ENCODE assay signal across 18 cellular contexts in the genomic region with DNA sequence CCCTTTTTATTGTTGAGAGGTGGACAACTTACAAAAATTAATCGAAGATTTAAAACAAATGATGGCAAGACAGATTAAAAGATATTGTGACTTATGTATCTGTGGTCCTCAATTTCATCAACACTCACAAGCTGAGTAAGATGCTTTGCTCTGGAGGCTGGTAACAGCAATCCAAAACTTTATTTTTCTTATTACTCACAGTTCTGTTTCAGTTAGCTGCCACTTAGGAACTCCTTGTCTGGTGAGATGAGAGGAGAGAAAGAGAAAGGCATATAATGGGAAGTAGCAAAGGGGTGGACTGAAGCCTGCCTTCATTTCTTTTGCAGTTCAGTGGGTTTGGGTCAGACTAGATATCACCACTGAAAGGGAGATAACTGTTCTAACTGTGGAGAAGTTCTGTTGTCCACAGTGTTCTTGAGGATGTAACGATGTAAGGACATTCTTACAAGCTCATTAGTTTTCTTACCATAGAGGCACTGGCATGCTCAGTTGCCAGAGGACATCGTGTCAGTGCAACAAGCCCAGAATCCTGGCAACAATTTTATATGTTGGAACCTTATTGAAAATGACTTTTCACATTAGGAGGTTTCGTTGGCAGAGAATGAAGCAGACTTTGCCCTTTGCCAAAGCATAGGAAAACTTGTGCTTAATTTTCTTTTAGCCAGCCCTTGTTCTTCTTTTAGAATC.
A peak's percentile ranks its signal among the peaks of the same experiment; 100 is the strongest.
DNase-seq lines count a peak whose midpoint lies in the region; ATAC-seq lines count a peak whose summit lies in the region.
"Had no signal": no experiment of that assay in that cellular context is flagged by ENCODE, and none has a peak within 500 bp of the region (broad histone marks: within the 10 kb centered on the region; RNA-seq: fewer than 3 reads in every experiment).

No MANE protein-coding gene starts in this region.

- peak; percentile 15 to 33 for ATAC-seq in left cardiac atrium
- ATAC-seq in stimulated activated memory B cell treated with anti-CD40 and anti-IgM and Interleukin-4, amounts not matched to agents 10 μg/mL and 1 μg/mL and 100 μg/mL, for 72 hours, result no peak
- no peak for ATAC-seq in HG03442 (IDR thresholded peaks at IDR 0.05; ENCODE audit: unreplicated experiment)
- ATAC-seq: gastroesophageal sphincter, HCT116, WTC11 had no signal

- H3K36me3 Mint-ChIP-seq in activated naive CD8-positive, alpha-beta T cell, result peaks cover 7% of the 10 kb centered on the region
- peaks cover 19% of the 10 kb centered on the region for H3K36me3 Mint-ChIP-seq in activated naive CD8-positive, alpha-beta T cell treated with anti-CD3 and anti-CD28 coated beads for 36 hours
- peaks cover 29% of the 10 kb centered on the region for H3K36me3 Mint-ChIP-seq in stimulated activated memory B cell treated with anti-CD40 and anti-IgM and Interleukin-4, amounts not matched to agents 10 μg/mL and 1 μg/mL and 100 μg/mL, for 72 hours
- H3K36me3 Mint-ChIP-seq in T-helper 2 cell treated with Interferon-gamma antibody and Interleukin-4, amounts not matched to agents 5 μg/mL and 100 μg/mL, for 36 hours (ENCODE audit: low read depth), result peaks cover 6% of the 10 kb centered on the region

- H3K4me3 Mint-ChIP-seq in activated naive CD8-positive, alpha-beta T cell, result no peak overlapping the region
- no peak overlapping the region for H3K4me3 Mint-ChIP-seq in activated naive CD8-positive, alpha-beta T cell treated with anti-CD3 and anti-CD28 coated beads for 36 hours
- no peak overlapping the region for H3K4me3 Mint-ChIP-seq in stimulated activated memory B cell treated with anti-CD40 and anti-IgM and Interleukin-4, amounts not matched to agents 10 μg/mL and 1 μg/mL and 100 μg/mL, for 72 hours
- no peak overlapping the region for H3K4me3 Mint-ChIP-seq in T-helper 2 cell treated with Interferon-gamma antibody and Interleukin-4, amounts not matched to agents 5 μg/mL and 100 μg/mL, for 36 hours
- H3K4me3 Mint-ChIP-seq: stimulated activated naive B cell treated with anti-CD40 and anti-IgM and Interleukin-4, amounts not matched to agents 10 μg/mL and 1 μg/mL and 100 μg/mL, for 72 hours; WTC11 had no signal

- H3K9me3 ChIP-seq in adipocyte (ENCODE audit: control insufficient read depth, low read length), result no peaks in the 10 kb centered on the region
- H3K9me3 ChIP-seq: gastroesophageal sphincter had no signal

- H3K4me3 ChIP-seq in adipocyte (ENCODE audit: low read length), result peak overlapping the region; percentile 20
- H3K4me3 ChIP-seq: gastroesophageal sphincter, skin epidermis had no signal

- no peak overlapping the region for H3K9ac ChIP-seq in adipocyte (ENCODE audit: low read length)

- H3K27ac Mint-ChIP-seq in activated naive CD8-positive, alpha-beta T cell, result peak overlapping the region; percentile 35
- H3K27ac Mint-ChIP-seq in activated naive CD8-positive, alpha-beta T cell treated with anti-CD3 and anti-CD28 coated beads for 36 hours, result no peak overlapping the region
- H3K27ac Mint-ChIP-seq in stimulated activated memory B cell treated with anti-CD40 and anti-IgM and Interleukin-4, amounts not matched to agents 10 μg/mL and 1 μg/mL and 100 μg/mL, for 72 hours, result peak overlapping the region; percentile 39
- H3K27ac Mint-ChIP-seq in T-helper 2 cell treated with Interferon-gamma antibody and Interleukin-4, amounts not matched to agents 5 μg/mL and 100 μg/mL, for 36 hours, result no peak overlapping the region
- H3K27ac Mint-ChIP-seq: activated naive CD4-positive, alpha-beta T cell treated with anti-CD3 and anti-CD28 coated beads, Interleukin-2, amount 50 U/mL, for 72 hours; stimulated activated naive B cell treated with anti-CD40 and anti-IgM and Interleukin-4, amounts not matched to agents 10 μg/mL and 1 μg/mL and 100 μg/mL, for 72 hours; WTC11 had no signal

- peaks cover 31% of the 10 kb centered on the region for H3K4me1 ChIP-seq in adipocyte (ENCODE audit: control insufficient read depth, insufficient read depth, low read length)
- H3K4me1 ChIP-seq: gastroesophageal sphincter had no signal

- no peaks in the 10 kb centered on the region for H3K27me3 ChIP-seq in adipocyte (replicated peaks; ENCODE audit: control insufficient read depth, insufficient read depth, low read length)
- H3K27me3 ChIP-seq: gastroesophageal sphincter had no signal

- H3K4me1 Mint-ChIP-seq in activated naive CD8-positive, alpha-beta T cell (ENCODE audit: low read depth), result peaks cover 64% of the 10 kb centered on the region
- peaks cover 43% of the 10 kb centered on the region for H3K4me1 Mint-ChIP-seq in activated naive CD8-positive, alpha-beta T cell treated with anti-CD3 and anti-CD28 coated beads for 36 hours
- H3K4me1 Mint-ChIP-seq in stimulated activated memory B cell treated with anti-CD40 and anti-IgM and Interleukin-4, amounts not matched to agents 10 μg/mL and 1 μg/mL and 100 μg/mL, for 72 hours, result peaks cover 63% of the 10 kb centered on the region
- peaks cover 8% of the 10 kb centered on the region for H3K4me1 Mint-ChIP-seq in T-helper 2 cell treated with Interferon-gamma antibody and Interleukin-4, amounts not matched to agents 5 μg/mL and 100 μg/mL, for 36 hours (ENCODE audit: low read depth)
- H3K4me1 Mint-ChIP-seq: WTC11 had no signal

- no peak for DNase-seq in activated naive CD8-positive, alpha-beta T cell treated with anti-CD3 and anti-CD28 coated beads for 36 hours
- DNase-seq in adipocyte (ENCODE audit: low read depth) (peak; percentile 59), left cardiac atrium (no peak), NCI-H345 (lab: John Stamatoyannopoulos, UW) (no peak)
- no peak for DNase-seq in T-helper 2 cell treated with Interferon-gamma antibody and Interleukin-4, amounts not matched to agents 5 μg/mL and 100 μg/mL, for 36 hours (ENCODE audit: low spot score)
- DNase-seq: ACHN; central memory CD4-positive, alpha-beta T cell; NCI-H2081; RPMI8226; stimulated activated naive B cell treated with anti-CD40 and anti-IgM and Interleukin-4, amounts not matched to agents 10 μg/mL and 1 μg/mL and 100 μg/mL, for 72 hours had no signal

- H3K36me3 ChIP-seq in adipocyte (ENCODE audit: control insufficient read depth, insufficient read depth, low read length, severe bottlenecking), result no peaks in the 10 kb centered on the region
- H3K36me3 ChIP-seq: gastroesophageal sphincter had no signal

- no peaks in the 10 kb centered on the region for H3K9me3 Mint-ChIP-seq in activated naive CD8-positive, alpha-beta T cell (ENCODE audit: low read depth)
- peaks cover 11% of the 10 kb centered on the region for H3K9me3 Mint-ChIP-seq in activated naive CD8-positive, alpha-beta T cell treated with anti-CD3 and anti-CD28 coated beads for 36 hours
- peaks cover 3% of the 10 kb centered on the region for H3K9me3 Mint-ChIP-seq in stimulated activated memory B cell treated with anti-CD40 and anti-IgM and Interleukin-4, amounts not matched to agents 10 μg/mL and 1 μg/mL and 100 μg/mL, for 72 hours
- H3K9me3 Mint-ChIP-seq in T-helper 2 cell treated with Interferon-gamma antibody and Interleukin-4, amounts not matched to agents 5 μg/mL and 100 μg/mL, for 36 hours, result peaks cover 5% of the 10 kb centered on the region

- H3K27me3 Mint-ChIP-seq in activated naive CD8-positive, alpha-beta T cell, result no peaks in the 10 kb centered on the region
- H3K27me3 Mint-ChIP-seq in activated naive CD8-positive, alpha-beta T cell treated with anti-CD3 and anti-CD28 coated beads for 36 hours, result no peaks in the 10 kb centered on the region
- no peaks in the 10 kb centered on the region for H3K27me3 Mint-ChIP-seq in stimulated activated memory B cell treated with anti-CD40 and anti-IgM and Interleukin-4, amounts not matched to agents 10 μg/mL and 1 μg/mL and 100 μg/mL, for 72 hours
- no peaks in the 10 kb centered on the region for H3K27me3 Mint-ChIP-seq in T-helper 2 cell treated with Interferon-gamma antibody and Interleukin-4, amounts not matched to agents 5 μg/mL and 100 μg/mL, for 36 hours (ENCODE audit: low read depth)
- H3K27me3 Mint-ChIP-seq: stimulated activated naive B cell treated with anti-CD40 and anti-IgM and Interleukin-4, amounts not matched to agents 10 μg/mL and 1 μg/mL and 100 μg/mL, for 72 hours had no signal

- intact Hi-C loops in left cardiac atrium (cut with DNase I), result no loop called here

Comparison
In these comparisons a context has a peak if more than half of its experiments do, and no peak if none do; other contexts are left out.
1. H3K27ac Mint-ChIP-seq: peak in activated naive CD8-positive, alpha-beta T cell (single experiment) and stimulated activated memory B cell treated with anti-CD40 and anti-IgM and Interleukin-4, amounts not matched to agents 10 μg/mL and 1 μg/mL and 100 μg/mL, for 72 hours (single experiment); none in activated naive CD8-positive, alpha-beta T cell treated with anti-CD3 and anti-CD28 coated beads for 36 hours (single experiment) and T-helper 2 cell treated with Interferon-gamma antibody and Interleukin-4, amounts not matched to agents 5 μg/mL and 100 μg/mL, for 36 hours (single experiment).
2. ATAC-seq: peak in left cardiac atrium (2 of 2); none in stimulated activated memory B cell treated with anti-CD40 and anti-IgM and Interleukin-4, amounts not matched to agents 10 μg/mL and 1 μg/mL and 100 μg/mL, for 72 hours (single experiment) and HG03442 (single experiment).